In genomic region chr10:92689663-92690210, GRCh38 we compare ENCODE assay signal across 1 cellular context.
TF ChIP-seq lines count a peak whose summit lies in the region.

Gene HHEX (plus strand): TSS chr10:92689955. CDS start chr10:92689987, 32 bp downstream.

TF ChIP-seq in HepG2, 621 proteins besides CTCF, POLR2A, EP300 and RAD21 (continued from another document and continues in another):
- TF ChIP-seq SP4 (CRISPR knock-in tag; IDR thresholded peaks at IDR 0.05), result peak; percentile 48; the same call in 1 of the 2 replicates
- peak; percentile 50; the same call in 1 of the 2 replicates for TF ChIP-seq ZFP82 (CRISPR knock-in tag; IDR thresholded peaks at IDR 0.05; ENCODE audit: borderline replicate concordance)
- no peak; the same call in 1 of the 2 replicates for TF ChIP-seq ZNF790 (CRISPR knock-in tag; IDR thresholded peaks at IDR 0.05; ENCODE audit: borderline replicate concordance)
- TF ChIP-seq HES4 (CRISPR knock-in tag; IDR thresholded peaks at IDR 0.05; ENCODE audit: borderline replicate concordance), result no peak
- 0 out of 2 replicates have a peak, but pooled peaks have one; percentile 18 for TF ChIP-seq E2F1 (CRISPR knock-in tag; IDR thresholded peaks at IDR 0.05)
- 0 out of 2 replicates have a peak, but pooled peaks have one; percentile 2 for TF ChIP-seq ZNF275 (CRISPR knock-in tag; IDR thresholded peaks at IDR 0.05; ENCODE audit: borderline replicate concordance)
- TF ChIP-seq ETV5 (CRISPR knock-in tag; IDR thresholded peaks at IDR 0.05; ENCODE audit: borderline replicate concordance), result no peak; the same call in 1 of the 2 replicates
- TF ChIP-seq ZBTB7B (CRISPR knock-in tag; IDR thresholded peaks at IDR 0.05), result 0 out of 2 replicates have a peak, but pooled peaks have one; percentile 10
- TF ChIP-seq ZSCAN5A (CRISPR knock-in tag; IDR thresholded peaks at IDR 0.05; ENCODE audit: borderline replicate concordance), result 0 out of 2 replicates have a peak, but pooled peaks have one; percentile 13
- peak; percentile 87 for TF ChIP-seq POLR2AphosphoS5 (IDR thresholded peaks at IDR 0.05; ENCODE audit: low read depth, low read length)
- no peak for TF ChIP-seq CENPX (CRISPR knock-in tag; IDR thresholded peaks at IDR 0.05)
- 0 out of 2 replicates have a peak, but pooled peaks have one; percentile 8 for TF ChIP-seq ETS1 (CRISPR knock-in tag; IDR thresholded peaks at IDR 0.05)
- TF ChIP-seq BCL6 (CRISPR knock-in tag; IDR thresholded peaks at IDR 0.05), result peak; percentile 9; the same call in 1 of the 2 replicates
- TF ChIP-seq KIAA2018 (CRISPR knock-in tag; IDR thresholded peaks at IDR 0.05; ENCODE audit: borderline replicate concordance), result no peak
- TF ChIP-seq SCMH1 (CRISPR knock-in tag; IDR thresholded peaks at IDR 0.05; ENCODE audit: borderline replicate concordance), result no peak
- TF ChIP-seq TFDP1 (CRISPR knock-in tag; IDR thresholded peaks at IDR 0.05; ENCODE audit: borderline replicate concordance), result peak; percentile 24; the same call in 1 of the 2 replicates
- no peak for TF ChIP-seq ZNF547 (CRISPR knock-in tag; IDR thresholded peaks at IDR 0.05)
- no peak for TF ChIP-seq ZC3H13 (CRISPR knock-in tag; IDR thresholded peaks at IDR 0.05)
- no peak for TF ChIP-seq AGO2 (optimal IDR thresholded peaks at IDR 0.05; ENCODE audit: low read depth, low read length)
- 0 out of 2 replicates have a peak, but pooled peaks have one; percentile 29 for TF ChIP-seq AFF4 (CRISPR knock-in tag; IDR thresholded peaks at IDR 0.05)
- no peak for TF ChIP-seq TBX2 (CRISPR knock-in tag; IDR thresholded peaks at IDR 0.05; ENCODE audit: borderline replicate concordance)
- no peak for TF ChIP-seq ZNF460 (CRISPR knock-in tag; IDR thresholded peaks at IDR 0.05; ENCODE audit: borderline replicate concordance)
- no peak for TF ChIP-seq GZF1 (CRISPR knock-in tag; IDR thresholded peaks at IDR 0.05)
- peak; percentile 39; the same call in 1 of the 2 replicates for TF ChIP-seq SAP130 (CRISPR knock-in tag; IDR thresholded peaks at IDR 0.05; ENCODE audit: low read depth)
- TF ChIP-seq ZMYM4 (CRISPR knock-in tag; IDR thresholded peaks at IDR 0.05), result 0 out of 2 replicates have a peak, but pooled peaks have one; percentile 10
- TF ChIP-seq RBAK (CRISPR knock-in tag; IDR thresholded peaks at IDR 0.05), result no peak
- peak; percentile 27 for TF ChIP-seq PHF5A (CRISPR knock-in tag; IDR thresholded peaks at IDR 0.05; ENCODE audit: low read depth, unreplicated experiment)
- no peak for TF ChIP-seq SRSF4 (IDR thresholded peaks at IDR 0.05; ENCODE audit: low read depth, low read length, poor library complexity, severe bottlenecking)
- no peak for TF ChIP-seq POGZ (CRISPR knock-in tag; IDR thresholded peaks at IDR 0.05)
- no peak; the same call in 1 of the 2 replicates for TF ChIP-seq ARID4A (CRISPR knock-in tag; IDR thresholded peaks at IDR 0.05; ENCODE audit: borderline replicate concordance)
- no peak for TF ChIP-seq ZNF335 (CRISPR knock-in tag; IDR thresholded peaks at IDR 0.05)
- no peak for TF ChIP-seq HMG20B (CRISPR knock-in tag; conservative IDR thresholded peaks at IDR 0.05)
- peak; percentile 18; the same call in 1 of the 2 replicates for TF ChIP-seq GABPA (IDR thresholded peaks at IDR 0.05; ENCODE audit: low read depth, low read length)
- TF ChIP-seq GABPA (CRISPR knock-in tag; IDR thresholded peaks at IDR 0.05; ENCODE audit: low read depth), result no peak
- TF ChIP-seq ZNF124 (CRISPR knock-in tag; IDR thresholded peaks at IDR 0.05), result no peak
